9 cellular contexts compared by ENCODE assay signal in genomic region chr12:74365178-74365964, GRCh38.
DNase-seq lines count a peak whose midpoint lies in the region; ATAC-seq and TF ChIP-seq lines count a peak whose summit lies in the region.
"Had no signal": no experiment of that assay in that cellular context is flagged by ENCODE, and none has a peak within 500 bp of the region (broad histone marks: within the 10 kb centered on the region; RNA-seq: fewer than 3 reads in every experiment).

No MANE protein-coding gene starts in this region.

- H3K4me2 ChIP-seq in HCT116 (ENCODE audit: low read length) (no peak overlapping the region), neural progenitor cell (no peak overlapping the region)

- TF ChIP-seq CTCF in HCT116 (IDR thresholded peaks at IDR 0.05 in 2 of 3, conservative IDR thresholded peaks at IDR 0.05 in 1 of 3; ENCODE audit: borderline replicate concordance in 1 of 3, insufficient read depth in 1 of 3, low read depth in 2 of 3, low read length in 2 of 3) (peak in 2 of 3 experiments; percentile 25 to 55; a peak in 3 of 6 replicates), NB4 (IDR thresholded peaks at IDR 0.05; ENCODE audit: low read depth, low read length) (peak; percentile 64), cardiac fibroblast (IDR thresholded peaks at IDR 0.05; ENCODE audit: low read depth, low read length) (peak; percentile 76), neural progenitor cell (IDR thresholded peaks at IDR 0.05) (peak; percentile 42)

- no peaks in the 10 kb centered on the region for H3K9me2 ChIP-seq in HCT116 (ENCODE audit: insufficient read depth)

- TF ChIP-seq POLR2A in HCT116 (IDR thresholded peaks at IDR 0.05; ENCODE audit: borderline replicate concordance, extremely low read depth, insufficient read depth, insufficient read length), result no peak
- no peak for TF ChIP-seq POLR2A in NB4 (IDR thresholded peaks at IDR 0.05; ENCODE audit: extremely low read depth, insufficient read length)

- no peak overlapping the region for H3K27ac Mint-ChIP-seq in neural progenitor cell

- no peaks in the 10 kb centered on the region for H3K9me3 Mint-ChIP-seq in neural progenitor cell

- no peaks in the 10 kb centered on the region for H3K79me2 ChIP-seq in HCT116 (ENCODE audit: insufficient read depth, low read length)
- H3K79me2 ChIP-seq in neural progenitor cell (ENCODE audit: low read depth), result no peaks in the 10 kb centered on the region

- H3K27me3 Mint-ChIP-seq in neural progenitor cell (ENCODE audit: insufficient read depth, low read depth), result no peaks in the 10 kb centered on the region

- H3K9me3 ChIP-seq in HCT116 (ENCODE audit: control insufficient read depth in 1 of 2, insufficient read depth in 1 of 2, low read depth in 1 of 2, low read length in 2 of 2) (no peaks in the 10 kb centered on the region), neural progenitor cell (ENCODE audit: low read depth) (no peaks in the 10 kb centered on the region), aorta (ENCODE audit: control insufficient read depth, low read length) (peaks cover 3% of the 10 kb centered on the region)

- H3K4me1 Mint-ChIP-seq in neural progenitor cell, result no peaks in the 10 kb centered on the region

- H2AFZ ChIP-seq in HCT116 (ENCODE audit: low read depth, low read length, poor library complexity, severe bottlenecking) (no peak overlapping the region), neural progenitor cell (replicated peaks) (peak overlapping the region; percentile 8)

- peak; percentile 39; the same call in 1 of the 2 replicates for TF ChIP-seq RAD21 in HCT116 (IDR thresholded peaks at IDR 0.05; ENCODE audit: low read depth)

- peak; percentile 20 for DNase-seq in stimulated activated CD4-positive, alpha-beta T cell treated with anti-CD3 and anti-CD28 coated beads, Interleukin-15, amount 100 ng/mL, for 24 hours
- no peak for DNase-seq in stimulated activated CD4-positive, alpha-beta T cell treated with anti-CD3 and anti-CD28 coated beads, Interleukin-4, amount 100 ng/mL, for 1 hour
- DNase-seq in HCT116 (ENCODE audit: low read depth, low spot score), result no peak
- DNase-seq in NB4 (ENCODE audit: low read depth), result peak; percentile 66
- peak; percentile 48 to 80 for DNase-seq in cardiac fibroblast (ENCODE audit: low read depth in 2 of 2)
- peak; percentile 27 for DNase-seq in neural progenitor cell (ENCODE audit: low spot score)
- DNase-seq in aorta, result no peak

- no peaks in the 10 kb centered on the region for H3K27me3 ChIP-seq in HCT116 (ENCODE audit: insufficient read depth, low read length)
- H3K27me3 ChIP-seq in neural progenitor cell, result no peaks in the 10 kb centered on the region
- H3K27me3 ChIP-seq in aorta (ENCODE audit: control insufficient read depth in 1 of 2, insufficient read depth in 2 of 2, low read length in 1 of 2), result no peaks in the 10 kb centered on the region

- no peaks in the 10 kb centered on the region for H3F3A ChIP-seq in neural progenitor cell (ENCODE audit: low read depth)

- H4K20me1 ChIP-seq in HCT116 (ENCODE audit: insufficient read depth) (no peaks in the 10 kb centered on the region), neural progenitor cell (ENCODE audit: low read depth) (no peaks in the 10 kb centered on the region)

- H3K27ac ChIP-seq in HCT116 (ENCODE audit: low read depth, low read length), result no peak overlapping the region
- no peak overlapping the region for H3K27ac ChIP-seq in neural progenitor cell
- no peak overlapping the region for H3K27ac ChIP-seq in aorta (ENCODE audit: low read depth in 1 of 2, low read length in 2 of 2)
- H3K27ac ChIP-seq: HL-60 had no signal

- CTCF ChIA-PET in HCT116 (lab: Charles Lee), result no interaction called here

- no peak overlapping the region for H3K4me3 Mint-ChIP-seq in neural progenitor cell

- no TSS peak for BruUV-seq in HCT116 (replicated peaks; lab: Mats Ljungman, UMichigan)

- WGBS in aorta, 2 donors, result 78 to 81% methylated on average over 6 of the region's 6 CpGs

- RAD21 ChIA-PET in HCT116 (lab: Charles Lee; ENCODE audit: low non-redundant PET in 1 of 2, low total read pairs in 2 of 2, uncharacterized antibody in 2 of 2, unreplicated experiment in 2 of 2), result no interaction called here

- H3K9ac ChIP-seq in HCT116 (ENCODE audit: low read length) (no peak overlapping the region), neural progenitor cell (no peak overlapping the region)

- no peak overlapping the region for H3K4me3 ChIP-seq in HCT116 (replicated peaks in 1 of 2; ENCODE audit: low read depth in 1 of 2, low read length in 2 of 2)
- no peak overlapping the region for H3K4me3 ChIP-seq in NB4 (ENCODE audit: low read depth, low read length)
- H3K4me3 ChIP-seq in cardiac fibroblast (replicated peaks in 1 of 2; ENCODE audit: low read depth in 2 of 2, low read length in 2 of 2), result no peak overlapping the region
- H3K4me3 ChIP-seq in neural progenitor cell, result no peak overlapping the region
- no peak overlapping the region for H3K4me3 ChIP-seq in aorta (ENCODE audit: low read length in 2 of 2)

- intact Hi-C loops in HCT116 (cut with micrococcal nuclease), result no loop called here
- intact Hi-C loops in aorta (cut with DNase I), result no loop called here

- H3K4me1 ChIP-seq in HCT116 (ENCODE audit: control insufficient read depth in 1 of 2, insufficient read depth in 2 of 2, low read length in 2 of 2), result no peaks in the 10 kb centered on the region
- H3K4me1 ChIP-seq in neural progenitor cell, result no peaks in the 10 kb centered on the region
- H3K4me1 ChIP-seq in aorta (ENCODE audit: control insufficient read depth in 1 of 2, insufficient read depth in 2 of 2, low read length in 2 of 2), result no peaks in the 10 kb centered on the region

- H3K36me3 Mint-ChIP-seq in neural progenitor cell, result no peaks in the 10 kb centered on the region

- H3K36me3 ChIP-seq in HCT116 (ENCODE audit: control insufficient read depth in 1 of 2, insufficient read depth in 2 of 2, low read length in 2 of 2) (no peaks in the 10 kb centered on the region), neural progenitor cell (no peaks in the 10 kb centered on the region), aorta (ENCODE audit: control insufficient read depth in 1 of 2, insufficient read depth in 2 of 2, low read length in 1 of 2) (no peaks in the 10 kb centered on the region)

- POLR2A ChIA-PET in HCT116 (lab: Charles Lee), result no interaction called here

- peak; percentile 64; the same call in 1 of the 2 replicates for ATAC-seq in HCT116
- ATAC-seq in aorta (ENCODE audit: low FRiP score), result no peak
- no peak for ATAC-seq in HG03108 (IDR thresholded peaks at IDR 0.05; ENCODE audit: unreplicated experiment)

TF ChIP-seq in HCT116, 20 proteins besides CTCF, POLR2A, EP300 and RAD21 (continues in another document):
- TF ChIP-seq FOSL1 (IDR thresholded peaks at IDR 0.05; ENCODE audit: low read depth), result no peak
- no peak for TF ChIP-seq SRF (IDR thresholded peaks at IDR 0.05; ENCODE audit: low read depth)
- TF ChIP-seq ZNF274 (IDR thresholded peaks at IDR 0.05; ENCODE audit: low read depth, low read length), result no peak
- no peak for TF ChIP-seq ZFX (IDR thresholded peaks at IDR 0.05)
- TF ChIP-seq ZBTB33 (IDR thresholded peaks at IDR 0.05; ENCODE audit: extremely low read depth, insufficient replicate concordance, low read length), result no peak
- TF ChIP-seq EZH2phosphoT487 (IDR thresholded peaks at IDR 0.05; ENCODE audit: borderline replicate concordance), result no peak
- TF ChIP-seq, protein P1, sequence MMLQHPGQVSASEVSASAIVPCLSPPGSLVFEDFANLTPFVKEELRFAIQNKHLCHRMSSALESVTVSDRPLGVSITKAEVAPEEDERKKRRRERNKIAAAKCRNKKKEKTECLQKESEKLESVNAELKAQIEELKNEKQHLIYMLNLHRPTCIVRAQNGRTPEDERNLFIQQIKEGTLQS (IDR thresholded peaks at IDR 0.05), result no peak
- TF ChIP-seq, protein P2, sequence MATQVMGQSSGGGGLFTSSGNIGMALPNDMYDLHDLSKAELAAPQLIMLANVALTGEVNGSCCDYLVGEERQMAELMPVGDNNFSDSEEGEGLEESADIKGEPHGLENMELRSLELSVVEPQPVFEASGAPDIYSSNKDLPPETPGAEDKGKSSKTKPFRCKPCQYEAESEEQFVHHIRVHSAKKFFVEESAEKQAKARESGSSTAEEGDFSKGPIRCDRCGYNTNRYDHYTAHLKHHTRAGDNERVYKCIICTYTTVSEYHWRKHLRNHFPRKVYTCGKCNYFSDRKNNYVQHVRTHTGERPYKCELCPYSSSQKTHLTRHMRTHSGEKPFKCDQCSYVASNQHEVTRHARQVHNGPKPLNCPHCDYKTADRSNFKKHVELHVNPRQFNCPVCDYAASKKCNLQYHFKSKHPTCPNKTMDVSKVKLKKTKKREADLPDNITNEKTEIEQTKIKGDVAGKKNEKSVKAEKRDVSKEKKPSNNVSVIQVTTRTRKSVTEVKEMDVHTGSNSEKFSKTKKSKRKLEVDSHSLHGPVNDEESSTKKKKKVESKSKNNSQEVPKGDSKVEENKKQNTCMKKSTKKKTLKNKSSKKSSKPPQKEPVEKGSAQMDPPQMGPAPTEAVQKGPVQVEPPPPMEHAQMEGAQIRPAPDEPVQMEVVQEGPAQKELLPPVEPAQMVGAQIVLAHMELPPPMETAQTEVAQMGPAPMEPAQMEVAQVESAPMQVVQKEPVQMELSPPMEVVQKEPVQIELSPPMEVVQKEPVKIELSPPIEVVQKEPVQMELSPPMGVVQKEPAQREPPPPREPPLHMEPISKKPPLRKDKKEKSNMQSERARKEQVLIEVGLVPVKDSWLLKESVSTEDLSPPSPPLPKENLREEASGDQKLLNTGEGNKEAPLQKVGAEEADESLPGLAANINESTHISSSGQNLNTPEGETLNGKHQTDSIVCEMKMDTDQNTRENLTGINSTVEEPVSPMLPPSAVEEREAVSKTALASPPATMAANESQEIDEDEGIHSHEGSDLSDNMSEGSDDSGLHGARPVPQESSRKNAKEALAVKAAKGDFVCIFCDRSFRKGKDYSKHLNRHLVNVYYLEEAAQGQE (IDR thresholded peaks at IDR 0.05; ENCODE audit: low read depth), result no peak
- no peak for TF ChIP-seq TCF7L2 (IDR thresholded peaks at IDR 0.05; ENCODE audit: borderline replicate concordance, extremely low read depth, insufficient read depth, insufficient read length)
- TF ChIP-seq POLR2AphosphoS5 (IDR thresholded peaks at IDR 0.05; ENCODE audit: low read depth, low read length), result no peak
- TF ChIP-seq EZH2 (IDR thresholded peaks at IDR 0.05), result no peak

Comparison
In these comparisons a context has a peak if more than half of its experiments do, and no peak if none do; other contexts are left out.
1. DNase-seq: peak in stimulated activated CD4-positive, alpha-beta T cell treated with anti-CD3 and anti-CD28 coated beads, Interleukin-15, amount 100 ng/mL, for 24 hours (single experiment), NB4 (single experiment), cardiac fibroblast (2 of 2) and neural progenitor cell (single experiment); none in stimulated activated CD4-positive, alpha-beta T cell treated with anti-CD3 and anti-CD28 coated beads, Interleukin-4, amount 100 ng/mL, for 1 hour (single experiment), HCT116 (single experiment) and aorta (0 of 2).
2. Peak in every context shown above with its lines, with median percentiles within 50 percentile points of each other: CTCF ChIP-seq.